Comparison of ENCODE assay signal across 8 cellular contexts in the genomic region with DNA sequence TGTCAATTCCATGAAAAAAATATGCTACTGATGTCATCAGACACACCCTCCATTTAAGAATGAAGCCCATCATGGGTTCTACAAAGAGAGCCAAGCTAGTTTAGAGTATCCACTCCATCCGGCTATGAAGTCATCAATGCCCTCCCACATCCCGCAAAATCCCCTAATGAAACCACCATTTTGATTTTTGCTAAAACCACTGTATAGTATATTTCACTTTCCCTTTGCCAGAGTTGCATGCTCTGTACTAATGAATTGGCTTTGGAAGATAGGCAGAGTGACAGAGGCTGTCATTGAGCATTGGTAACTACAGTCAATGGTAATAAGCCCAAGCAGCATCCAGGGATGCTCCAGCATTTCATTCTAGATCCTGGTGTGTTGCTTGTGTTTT.
DNase-seq lines count a peak whose midpoint lies in the region; ATAC-seq, FAIRE-seq and TF ChIP-seq lines count a peak whose summit lies in the region.

No MANE protein-coding gene starts in this region.

- ATAC-seq in GM18870 (IDR thresholded peaks at IDR 0.05; ENCODE audit: unreplicated experiment) (peak; percentile 68), GM21737 (IDR thresholded peaks at IDR 0.05; ENCODE audit: unreplicated experiment) (peak; percentile 72)

- peak overlapping the region; percentile 4 for H3K4me2 ChIP-seq in Karpas-422 (ENCODE audit: low read depth, low read length, poor library complexity, severe bottlenecking)

- TF ChIP-seq EP300 in esophagus muscularis mucosa (IDR thresholded peaks at IDR 0.05) (no peak), ovary (IDR thresholded peaks at IDR 0.05) (no peak)

- H3K27me3 ChIP-seq in Karpas-422 (ENCODE audit: low read length) (no peaks in the 10 kb centered on the region), esophagus muscularis mucosa (no peaks in the 10 kb centered on the region), ovary (no peaks in the 10 kb centered on the region)

- H3K9me2 ChIP-seq in Karpas-422 (replicated peaks; ENCODE audit: insufficient read depth, low read length), result no peaks in the 10 kb centered on the region

- TF ChIP-seq CTCF in esophagus muscularis mucosa (IDR thresholded peaks at IDR 0.05) (no peak), GM10248 (IDR thresholded peaks at IDR 0.05; ENCODE audit: control extremely low read depth, extremely low read depth, low read depth, missing control alignments) (no peak), ovary (IDR thresholded peaks at IDR 0.05) (no peak)

- H3K4me1 ChIP-seq in Karpas-422 (ENCODE audit: low read length), result peaks cover 43% of the 10 kb centered on the region
- peaks cover 5 to 64% (median 54%) of the 10 kb centered on the region in 4 donors for H3K4me1 ChIP-seq in esophagus muscularis mucosa
- no peaks in the 10 kb centered on the region for H3K4me1 ChIP-seq in ovary (ENCODE audit: insufficient read depth)

- WGBS in esophagus muscularis mucosa, result 77% methylated on average over 2 of the region's 2 CpGs
- WGBS in ovary, 3 donors, result 76 to 80% (median 78%) methylated on average over 2 of the region's 2 CpGs

- H4K20me1 ChIP-seq in Karpas-422 (ENCODE audit: insufficient read depth, low read depth, low read length), result no peaks in the 10 kb centered on the region

- intact Hi-C loops in esophagus muscularis mucosa (cut with DNase I), result loop anchor here (2.0 to 5.0 kb wide), 3 partner anchors 65 to 185 kb away; a partner anchor contains a TSS
- intact Hi-C loops in ovary (cut with DNase I), result loop anchor here in 1 of 4 donors (10.0 kb wide), 1 partner anchor 123 kb away; a partner anchor contains a TSS

- H3K27ac ChIP-seq in Karpas-422 (ENCODE audit: low read length), result no peak overlapping the region
- H3K27ac ChIP-seq in esophagus muscularis mucosa (replicated peaks in 1 of 4), result no peak overlapping the region
- no peak overlapping the region for H3K27ac ChIP-seq in ovary

- TF ChIP-seq POLR2A in esophagus muscularis mucosa (IDR thresholded peaks at IDR 0.05; ENCODE audit: low read depth) (no peak), ovary (IDR thresholded peaks at IDR 0.05) (no peak)

- H3K36me3 ChIP-seq in Karpas-422 (ENCODE audit: insufficient read depth, low read length) (no peaks in the 10 kb centered on the region), esophagus muscularis mucosa (no peaks in the 10 kb centered on the region), ovary (no peaks in the 10 kb centered on the region)

- POLR2A ChIA-PET in GM10248 (lab: Yijun Ruan, JAX), result no interaction called here

- H3K79me2 ChIP-seq in Karpas-422 (ENCODE audit: low read length), result peaks cover 94% of the 10 kb centered on the region

- no peak overlapping the region for H3K9ac ChIP-seq in Karpas-422 (ENCODE audit: low read length)

- DNase-seq in Karpas-422 (no peak), esophagus muscularis mucosa (ENCODE audit: extremely low spot score) (peak; percentile 19), urothelium cell line (ENCODE audit: low spot score) (no peak), GM10248 (ENCODE audit: extremely low spot score) (no peak), ovary (no peak)
- DNase-seq in NK-92 treated with Interleukin-12 subunit alpha and Interleukin-12 subunit beta, amount 100 ng/mL, for 24 hours (lab: John Stamatoyannopoulos, UW), result no peak

- CTCF ChIA-PET in GM10248 (lab: Yijun Ruan, JAX), result interaction anchor here (0.8 to 3.8 kb wide), 26 partner anchors 11 to 191 kb away, joined by 3 to 34 read pairs (median 4); a partner anchor contains a TSS

- H3K9me3 ChIP-seq in Karpas-422 (ENCODE audit: low read length), result no peaks in the 10 kb centered on the region
- no peaks in the 10 kb centered on the region for H3K9me3 ChIP-seq in esophagus muscularis mucosa
- H3K9me3 ChIP-seq in ovary, result no peaks in the 10 kb centered on the region

- FAIRE-seq in urothelium cell line (lab: Jason Lieb, UNC), result no peak

- no peak overlapping the region for H2AFZ ChIP-seq in Karpas-422 (ENCODE audit: low read length)

- H3K4me3 ChIP-seq in Karpas-422 (ENCODE audit: low read length) (no peak overlapping the region), esophagus muscularis mucosa (no peak overlapping the region), ovary (no peak overlapping the region)
